In the genomic region with DNA sequence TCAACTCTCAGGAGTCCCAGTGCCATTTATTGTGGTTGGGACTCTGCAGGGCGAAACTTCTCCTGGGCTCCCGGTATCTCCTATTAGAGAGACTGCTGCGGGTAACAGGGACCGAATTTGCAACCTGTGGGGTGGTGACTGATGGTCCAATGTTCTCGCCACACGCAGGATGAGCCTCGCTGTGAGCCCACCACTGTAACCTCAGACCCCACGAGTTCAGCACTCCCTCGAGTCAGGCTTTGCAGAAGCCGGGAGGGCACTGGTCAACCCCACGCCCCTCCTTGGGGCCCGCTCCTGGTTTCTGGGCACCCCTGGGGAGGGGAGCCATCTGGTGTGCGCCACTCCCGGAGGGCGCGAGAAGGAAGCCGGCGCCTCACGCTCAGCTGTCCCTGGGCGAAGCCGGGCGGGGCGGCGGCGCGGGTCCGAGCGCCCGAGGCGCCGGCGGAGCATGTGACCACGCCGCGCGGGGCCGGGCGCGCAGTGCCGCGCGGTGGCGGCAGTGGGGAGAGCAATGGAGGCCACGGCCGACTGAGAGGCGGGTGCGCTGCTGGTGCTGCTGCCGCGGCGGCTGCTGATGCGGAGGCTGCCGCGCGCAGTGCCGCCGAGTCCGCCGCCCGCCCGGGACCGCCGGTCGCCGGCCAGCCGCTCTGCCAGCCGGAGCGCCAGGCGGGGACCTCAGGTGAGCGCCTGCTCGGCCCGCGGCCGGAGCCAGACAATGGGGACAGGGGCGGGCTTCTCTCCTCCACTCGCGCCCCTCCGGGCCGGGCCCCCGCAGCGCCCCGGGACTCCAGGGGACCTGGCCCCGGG, we compare ENCODE assay signal across 1 cellular context.
A peak's percentile ranks its signal among the peaks of the same experiment; 100 is the strongest.
TF ChIP-seq lines count a peak whose summit lies in the region.

No MANE protein-coding gene starts in this region.

TF ChIP-seq in K562, 482 proteins besides CTCF, POLR2A, EP300 and RAD21 (continued from another document and continues in another):
- TF ChIP-seq ZNF311 (CRISPR knock-in tag; IDR thresholded peaks at IDR 0.05), result no peak
- TF ChIP-seq L3MBTL2 (IDR thresholded peaks at IDR 0.05), result peak; percentile 71
- no peak for TF ChIP-seq MTA3 (IDR thresholded peaks at IDR 0.05; ENCODE audit: borderline replicate concordance)
- no peak for TF ChIP-seq ZNF143 (CRISPR knock-in tag; IDR thresholded peaks at IDR 0.05)
- no peak for TF ChIP-seq SETDB1 (IDR thresholded peaks at IDR 0.05; ENCODE audit: low read length)
- no peak for TF ChIP-seq EHMT2 (IDR thresholded peaks at IDR 0.05)
- peak; percentile 58; the same call in 1 of the 2 replicates for TF ChIP-seq MYC (IDR thresholded peaks at IDR 0.05; ENCODE audit: low read depth, low read length)
- TF ChIP-seq MYC (CRISPR knock-in tag; IDR thresholded peaks at IDR 0.05; ENCODE audit: borderline replicate concordance, low read depth), result no peak
- TF ChIP-seq, protein P1, sequence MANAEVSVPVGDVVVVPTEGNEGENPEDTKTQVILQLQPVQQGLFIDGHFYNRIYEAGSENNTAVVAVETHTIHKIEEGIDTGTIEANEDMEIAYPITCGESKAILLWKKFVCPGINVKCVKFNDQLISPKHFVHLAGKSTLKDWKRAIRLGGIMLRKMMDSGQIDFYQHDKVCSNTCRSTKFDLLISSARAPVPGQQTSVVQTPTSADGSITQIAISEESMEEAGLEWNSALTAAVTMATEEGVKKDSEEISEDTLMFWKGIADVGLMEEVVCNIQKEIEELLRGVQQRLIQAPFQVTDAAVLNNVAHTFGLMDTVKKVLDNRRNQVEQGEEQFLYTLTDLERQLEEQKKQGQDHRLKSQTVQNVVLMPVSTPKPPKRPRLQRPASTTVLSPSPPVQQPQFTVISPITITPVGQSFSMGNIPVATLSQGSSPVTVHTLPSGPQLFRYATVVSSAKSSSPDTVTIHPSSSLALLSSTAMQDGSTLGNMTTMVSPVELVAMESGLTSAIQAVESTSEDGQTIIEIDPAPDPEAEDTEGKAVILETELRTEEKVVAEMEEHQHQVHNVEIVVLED (CRISPR knock-in tag; IDR thresholded peaks at IDR 0.05), result 0 out of 2 replicates have a peak, but pooled peaks have one; percentile 15
- no peak for TF ChIP-seq TFE3 (CRISPR knock-in tag; IDR thresholded peaks at IDR 0.05)
- TF ChIP-seq ZKSCAN8 (CRISPR knock-in tag; IDR thresholded peaks at IDR 0.05), result no peak
- TF ChIP-seq KAT7 (CRISPR knock-in tag; IDR thresholded peaks at IDR 0.05; ENCODE audit: borderline replicate concordance), result no peak
- TF ChIP-seq CREBBP (IDR thresholded peaks at IDR 0.05; ENCODE audit: low read depth, low read length), result no peak
- TF ChIP-seq KDM1A (IDR thresholded peaks at IDR 0.05), result no peak
- TF ChIP-seq, protein P2, sequence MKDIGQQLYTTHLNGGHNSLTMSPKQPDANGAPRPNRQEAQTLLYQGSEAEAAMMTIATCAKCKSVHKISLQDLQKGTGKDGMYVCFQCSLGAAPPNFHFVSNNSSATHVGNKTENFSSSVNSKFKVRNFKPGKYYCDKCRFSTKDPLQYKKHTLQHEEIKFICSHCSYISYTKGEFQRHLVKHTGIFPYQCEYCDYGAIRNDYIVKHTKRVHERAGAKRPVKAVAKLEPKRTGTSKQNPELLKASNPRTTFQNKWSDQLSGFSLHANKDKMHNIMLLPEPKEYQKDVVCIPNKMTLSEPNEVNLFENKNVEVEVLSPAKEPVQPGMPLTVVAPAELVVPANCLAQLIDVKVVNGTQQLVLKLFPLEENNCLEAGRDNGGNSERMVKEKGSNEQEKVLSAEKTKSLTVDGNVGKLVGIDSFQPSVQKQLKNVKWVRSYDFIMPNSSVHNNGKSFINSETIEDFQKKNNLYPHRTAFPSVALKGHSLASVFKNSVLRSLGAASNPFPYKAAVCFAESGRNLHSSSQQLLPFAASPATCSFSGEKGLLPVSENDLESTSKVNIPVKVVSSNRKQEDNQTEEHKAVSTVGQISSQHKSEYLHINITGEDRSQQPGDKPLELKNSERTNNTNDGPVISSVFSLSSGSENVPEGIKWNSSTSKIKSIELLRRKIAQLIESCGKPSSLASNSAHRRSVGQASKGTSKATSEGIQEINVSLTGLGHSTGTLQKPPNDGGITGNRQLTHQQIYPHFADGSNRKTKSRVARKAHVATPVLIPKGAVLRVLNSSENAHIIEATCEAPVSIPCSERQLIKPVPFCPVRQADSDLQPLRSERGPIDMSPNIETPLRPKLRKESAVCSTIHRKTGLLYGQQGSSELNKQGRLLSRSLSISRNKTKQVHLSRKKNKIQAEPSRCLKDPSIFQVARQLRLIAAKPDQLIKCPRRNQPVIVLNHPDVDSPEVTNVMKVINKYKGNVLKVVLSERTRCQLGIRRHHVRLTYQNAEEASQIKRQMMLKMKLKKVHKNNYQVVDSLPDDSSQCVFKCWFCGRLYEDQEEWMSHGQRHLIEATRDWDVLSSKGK (CRISPR knock-in tag; IDR thresholded peaks at IDR 0.05), result no peak
- TF ChIP-seq, protein P3, sequence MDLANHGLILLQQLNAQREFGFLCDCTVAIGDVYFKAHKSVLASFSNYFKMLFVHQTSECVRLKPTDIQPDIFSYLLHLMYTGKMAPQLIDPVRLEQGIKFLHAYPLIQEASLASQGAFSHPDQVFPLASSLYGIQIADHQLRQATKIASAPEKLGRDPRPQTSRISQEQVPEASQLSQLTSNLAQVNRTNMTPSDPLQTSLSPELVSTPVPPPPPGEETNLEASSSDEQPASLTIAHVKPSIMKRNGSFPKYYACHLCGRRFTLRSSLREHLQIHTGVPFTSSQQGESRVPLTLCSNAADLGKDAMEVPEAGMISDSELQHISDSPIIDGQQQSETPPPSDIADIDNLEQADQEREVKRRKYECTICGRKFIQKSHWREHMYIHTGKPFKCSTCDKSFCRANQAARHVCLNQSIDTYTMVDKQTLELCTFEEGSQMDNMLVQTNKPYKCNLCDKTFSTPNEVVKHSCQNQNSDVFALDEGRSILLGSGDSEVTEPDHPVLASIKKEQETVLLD (IDR thresholded peaks at IDR 0.05), result no peak
- no peak for TF ChIP-seq BRCA1 (IDR thresholded peaks at IDR 0.05)
- no peak for TF ChIP-seq BRCA1 (CRISPR knock-in tag; IDR thresholded peaks at IDR 0.05)
- TF ChIP-seq ZSCAN32 (CRISPR knock-in tag; IDR thresholded peaks at IDR 0.05), result no peak
- TF ChIP-seq POLR2AphosphoS5 (IDR thresholded peaks at IDR 0.05; ENCODE audit: control insufficient read depth, insufficient read depth, low read depth, low read length), result no peak
- TF ChIP-seq PYGO2 (tag; IDR thresholded peaks at IDR 0.05), result no peak
- no peak for TF ChIP-seq ZNF41 (CRISPR knock-in tag; conservative IDR thresholded peaks at IDR 0.05)
- no peak for TF ChIP-seq CREM (IDR thresholded peaks at IDR 0.05; ENCODE audit: low read depth)
- TF ChIP-seq NFE2L1 (tag; IDR thresholded peaks at IDR 0.05; ENCODE audit: borderline replicate concordance, low read depth), result no peak
- no peak for TF ChIP-seq RFX1 (IDR thresholded peaks at IDR 0.05)
- TF ChIP-seq MBD2 (IDR thresholded peaks at IDR 0.05; ENCODE audit: borderline replicate concordance, low read depth), result no peak
- peak; percentile 43; the same call in 1 of the 2 replicates for TF ChIP-seq SMC3 (conservative IDR thresholded peaks at IDR 0.05; ENCODE audit: insufficient read depth, low read depth, low read length)
- TF ChIP-seq CHD1 (IDR thresholded peaks at IDR 0.05; ENCODE audit: low read length), result peak; percentile 27
- TF ChIP-seq CHAMP1 (IDR thresholded peaks at IDR 0.05), result no peak
- no peak for TF ChIP-seq ARHGAP35 (IDR thresholded peaks at IDR 0.05; ENCODE audit: partially characterized antibody)
- TF ChIP-seq ETV6 (IDR thresholded peaks at IDR 0.05; ENCODE audit: borderline replicate concordance in 1 of 2, low read depth in 2 of 2, low read length in 1 of 2), result no peak
- TF ChIP-seq ETV6 (CRISPR knock-in tag; IDR thresholded peaks at IDR 0.05; ENCODE audit: borderline replicate concordance), result no peak
- no peak for TF ChIP-seq BHLHE40 (IDR thresholded peaks at IDR 0.05; ENCODE audit: low read length)
- TF ChIP-seq ZNF668 (CRISPR knock-in tag; IDR thresholded peaks at IDR 0.05), result no peak
- no peak for TF ChIP-seq PHB (CRISPR knock-in tag; IDR thresholded peaks at IDR 0.05)
- no peak for TF ChIP-seq DIDO1 (tag; IDR thresholded peaks at IDR 0.05; ENCODE audit: low read depth)
- TF ChIP-seq, protein P4, sequence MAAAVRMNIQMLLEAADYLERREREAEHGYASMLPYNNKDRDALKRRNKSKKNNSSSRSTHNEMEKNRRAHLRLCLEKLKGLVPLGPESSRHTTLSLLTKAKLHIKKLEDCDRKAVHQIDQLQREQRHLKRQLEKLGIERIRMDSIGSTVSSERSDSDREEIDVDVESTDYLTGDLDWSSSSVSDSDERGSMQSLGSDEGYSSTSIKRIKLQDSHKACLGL (CRISPR knock-in tag; IDR thresholded peaks at IDR 0.05; ENCODE audit: borderline replicate concordance, poor library complexity, severe bottlenecking), result no peak
- no peak; a peak in 1 of 4 replicates for TF ChIP-seq UBTF (IDR thresholded peaks at IDR 0.05; ENCODE audit: borderline replicate concordance in 1 of 2, low read depth in 2 of 2, low read length in 2 of 2)
- TF ChIP-seq ARNT (IDR thresholded peaks at IDR 0.05), result no peak
- no peak for TF ChIP-seq FOXJ3 (CRISPR knock-in tag; IDR thresholded peaks at IDR 0.05)
- no peak for TF ChIP-seq BMI1 (IDR thresholded peaks at IDR 0.05; ENCODE audit: low read length)
- no peak for TF ChIP-seq ZBTB7A (IDR thresholded peaks at IDR 0.05; ENCODE audit: borderline replicate concordance, control insufficient read depth, low read depth, low read length)
- TF ChIP-seq HNRNPUL1 (IDR thresholded peaks at IDR 0.05; ENCODE audit: low read length), result no peak
- TF ChIP-seq, protein P5, sequence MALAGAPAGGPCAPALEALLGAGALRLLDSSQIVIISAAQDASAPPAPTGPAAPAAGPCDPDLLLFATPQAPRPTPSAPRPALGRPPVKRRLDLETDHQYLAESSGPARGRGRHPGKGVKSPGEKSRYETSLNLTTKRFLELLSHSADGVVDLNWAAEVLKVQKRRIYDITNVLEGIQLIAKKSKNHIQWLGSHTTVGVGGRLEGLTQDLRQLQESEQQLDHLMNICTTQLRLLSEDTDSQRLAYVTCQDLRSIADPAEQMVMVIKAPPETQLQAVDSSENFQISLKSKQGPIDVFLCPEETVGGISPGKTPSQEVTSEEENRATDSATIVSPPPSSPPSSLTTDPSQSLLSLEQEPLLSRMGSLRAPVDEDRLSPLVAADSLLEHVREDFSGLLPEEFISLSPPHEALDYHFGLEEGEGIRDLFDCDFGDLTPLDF (CRISPR knock-in tag; IDR thresholded peaks at IDR 0.05), result no peak
- TF ChIP-seq HMG20A (CRISPR knock-in tag; conservative IDR thresholded peaks at IDR 0.05), result no peak
- no peak for TF ChIP-seq HDAC3 (IDR thresholded peaks at IDR 0.05; ENCODE audit: borderline replicate concordance, partially characterized antibody)
- peak in 2 of 3 experiments; percentile 81 to 87 for TF ChIP-seq YY1 (IDR thresholded peaks at IDR 0.05; ENCODE audit: borderline replicate concordance in 1 of 3, control insufficient read depth in 1 of 3, extremely low read depth in 1 of 3, insufficient read depth in 3 of 3, insufficient read length in 1 of 3, insufficient replicate concordance in 2 of 3, low read depth in 1 of 3, low read length in 2 of 3)
- no peak for TF ChIP-seq ZNF174 (CRISPR knock-in tag; IDR thresholded peaks at IDR 0.05)
- no peak for TF ChIP-seq E2F3 (CRISPR knock-in tag; IDR thresholded peaks at IDR 0.05)
- no peak for TF ChIP-seq RFX7 (CRISPR knock-in tag; IDR thresholded peaks at IDR 0.05)
- TF ChIP-seq ATF1 (CRISPR knock-in tag; IDR thresholded peaks at IDR 0.05), result no peak
- no peak for TF ChIP-seq ATF1 (tag; IDR thresholded peaks at IDR 0.05)
- no peak for TF ChIP-seq GATAD2B (IDR thresholded peaks at IDR 0.05; ENCODE audit: borderline replicate concordance)
- TF ChIP-seq SMARCA4 (IDR thresholded peaks at IDR 0.05), result no peak
- no peak for TF ChIP-seq ZNF77 (CRISPR knock-in tag; IDR thresholded peaks at IDR 0.05)
- no peak for TF ChIP-seq FUS (optimal IDR thresholded peaks at IDR 0.05; ENCODE audit: low read depth, low read length)
- TF ChIP-seq SMARCA5 (IDR thresholded peaks at IDR 0.05), result no peak
